In the genomic region with DNA sequence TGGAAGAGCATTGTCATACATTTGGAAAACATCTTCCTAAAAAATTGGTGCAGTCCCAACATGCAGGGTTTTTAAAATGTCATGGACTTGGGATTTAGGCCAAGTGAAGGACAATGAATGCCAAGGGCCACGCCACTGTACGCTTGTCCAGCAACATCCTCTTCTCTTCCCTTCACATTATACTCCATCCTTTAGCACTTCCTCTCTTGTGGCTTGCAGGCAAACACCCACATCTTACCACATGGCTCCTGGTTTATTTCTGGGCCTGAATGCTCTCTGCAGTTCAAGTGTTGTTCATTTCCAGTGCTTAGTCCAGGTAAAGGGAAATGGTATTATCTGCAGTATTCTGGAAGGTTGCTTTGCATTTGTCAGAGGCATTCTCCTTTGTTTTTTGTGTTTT, we compare ENCODE assay signal across 17 cellular contexts. TPM values are rescaled to one million over a fixed set of nuclear protein-coding genes. Genes with fewer than 3 reads are reported as not detected.
"Had no signal": no experiment of that assay in that cellular context is flagged by ENCODE, and none has a peak within 500 bp of the region (broad histone marks: within the 10 kb centered on the region; RNA-seq: fewer than 3 reads in every experiment).

No MANE protein-coding gene starts in this region.

- ATAC-seq: heart right ventricle, left lobe of liver had no signal

- H3K27me3 ChIP-seq: adrenal gland, suprapubic skin had no signal

- H3K9me3 ChIP-seq: adrenal gland, heart right ventricle, suprapubic skin had no signal

- H3K9me3 Mint-ChIP-seq: type B pancreatic cell had no signal

- H3K36me3 ChIP-seq: adrenal gland, heart right ventricle, suprapubic skin had no signal

- H3K36me3 Mint-ChIP-seq: type B pancreatic cell had no signal

- H3K27ac Mint-ChIP-seq: type B pancreatic cell had no signal

- H3K4me3 Mint-ChIP-seq: type B pancreatic cell had no signal

- H3K27ac ChIP-seq: adrenal gland, coronary artery, heart right ventricle, suprapubic skin had no signal

- DNase-seq: activated CD4-positive, alpha-beta T cell treated with anti-CD3 and anti-CD28 coated beads, Interleukin-2, amount 50 U/mL, for 1 hour; activated naive CD4-positive, alpha-beta T cell treated with anti-CD3 and anti-CD28 coated beads, Interleukin-2, amount 50 U/mL, for 16 hours; adrenal gland; central memory CD4-positive, alpha-beta T cell; effector CD4-positive, alpha-beta T cell; foreskin melanocyte; heart right ventricle; mesenchymal stem cell; stimulated activated CD4-positive, alpha-beta T cell treated with anti-CD3 and anti-CD28 coated beads, Interleukin-12 subunit alpha, Interleukin-12 subunit beta, amount 100 ng/mL, for 4 hours; stimulated activated naive CD4-positive, alpha-beta T cell treated with Interleukin-2 at 50 U/mL for 16 hours had no signal

- H3K4me3 ChIP-seq: adrenal gland, coronary artery, heart right ventricle, suprapubic skin had no signal

- H3K4me1 ChIP-seq: adrenal gland, suprapubic skin had no signal

RNA-seq across cellular contexts. Expression of gene CBY2, which starts 45.0 kb away (rescaled TPM):
- total RNA-seq: adrenal gland, endothelial cell of umbilical vein, heart right ventricle, left lobe of liver, osteocyte had no signal
- polyA plus RNA-seq: adrenal gland, endothelial cell of umbilical vein, heart right ventricle, neural cell had no signal
